ENCODE assay signal across 9 cellular contexts in the genomic region with DNA sequence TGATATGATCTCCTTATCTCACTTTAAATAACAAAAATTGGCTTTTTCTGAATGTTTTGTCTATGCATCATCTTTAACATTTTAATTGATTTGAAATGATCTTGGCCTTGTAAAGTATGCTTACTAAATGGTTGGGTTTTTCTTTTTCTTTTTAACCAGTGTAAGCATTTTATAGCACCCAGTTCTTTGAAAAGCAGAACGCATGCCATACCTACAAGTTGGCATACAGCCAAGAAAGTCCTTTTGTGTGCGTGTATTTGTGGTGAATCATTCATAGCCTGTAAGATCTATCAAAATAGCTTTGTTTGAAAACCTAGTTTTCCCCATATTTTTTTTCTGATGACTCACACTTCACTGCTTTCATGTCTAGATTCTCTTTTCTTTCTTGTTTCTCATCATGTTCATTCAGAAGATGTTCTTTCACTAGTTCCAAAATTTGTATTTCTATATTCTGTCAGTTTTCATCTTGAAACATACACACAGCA. TPM values are rescaled to one million over a fixed set of nuclear protein-coding genes. Genes with fewer than 3 reads are reported as not detected.
DNase-seq lines count a peak whose midpoint lies in the region; ATAC-seq and TF ChIP-seq lines count a peak whose summit lies in the region.
"Had no signal": no experiment of that assay in that cellular context is flagged by ENCODE, and none has a peak within 500 bp of the region (broad histone marks: within the 10 kb centered on the region; RNA-seq: fewer than 3 reads in every experiment).

No MANE protein-coding gene starts in this region.

- H3K4me3 ChIP-seq in MM.1S (ENCODE audit: low read length) (no peak overlapping the region), spleen (no peak overlapping the region), testis (no peak overlapping the region)

- TF ChIP-seq POLR2A in spleen (IDR thresholded peaks at IDR 0.05) (no peak), testis (IDR thresholded peaks at IDR 0.05) (no peak)

- intact Hi-C loops in activated B cell treated with CpG ODN at 0.5 μM for 24 hours (cut with micrococcal nuclease) (no loop called here), spleen (cut with DNase I; ENCODE audit: low total_unique reads) (no loop called here), testis (cut with DNase I; ENCODE audit: low total_unique reads) (no loop called here)

- no peaks in the 10 kb centered on the region for H3K36me3 ChIP-seq in MM.1S (replicated peaks; ENCODE audit: insufficient read depth, low read length)
- no peaks in the 10 kb centered on the region for H3K36me3 ChIP-seq in spleen
- no peaks in the 10 kb centered on the region for H3K36me3 ChIP-seq in testis (ENCODE audit: low read depth, missing control alignments)

- no peak overlapping the region for H2AFZ ChIP-seq in MM.1S (ENCODE audit: low read length)

- DNase-seq in ELR (ENCODE audit: low read depth) (peak; percentile 94), MM.1S (peak; percentile 75), activated B cell treated with CpG ODN at 0.5 μM for 24 hours (no peak), kidney tubule cell (ENCODE audit: low spot score) (peak; percentile 89), spleen (no peak), testis (no peak)
- DNase-seq in activated effector memory CD4-positive, alpha-beta T cell treated with Interleukin-2 at 50 U/mL for 16 hours, result no peak

- TF ChIP-seq CTCF in MM.1S (IDR thresholded peaks at IDR 0.05; ENCODE audit: low read length), result no peak
- no peak for TF ChIP-seq CTCF in activated B cell treated with CpG ODN at 0.5 μM for 24 hours (IDR thresholded peaks at IDR 0.05)
- no peak for TF ChIP-seq CTCF in spleen (IDR thresholded peaks at IDR 0.05 in 8 of 11, conservative IDR thresholded peaks at IDR 0.05 in 3 of 11)
- TF ChIP-seq CTCF in testis (IDR thresholded peaks at IDR 0.05), result no peak

- peaks cover 60% of the 10 kb centered on the region for H3K4me1 Mint-ChIP-seq in activated B cell treated with CpG ODN at 0.5 μM for 24 hours

- no peak overlapping the region for H3K9ac ChIP-seq in MM.1S (ENCODE audit: low read length)

- H3K36me3 Mint-ChIP-seq in activated B cell treated with CpG ODN at 0.5 μM for 24 hours (ENCODE audit: low read depth), result peaks cover 16% of the 10 kb centered on the region

- H4K20me1 ChIP-seq in MM.1S (ENCODE audit: insufficient read depth, low read length), result no peaks in the 10 kb centered on the region

- H3K27ac ChIP-seq in MM.1S (ENCODE audit: low read length), result no peak overlapping the region
- H3K27ac ChIP-seq in spleen, result no peak overlapping the region
- no peak overlapping the region for H3K27ac ChIP-seq in testis

- H3F3A ChIP-seq in MM.1S (ENCODE audit: insufficient read depth, low read length), result peaks cover 27% of the 10 kb centered on the region

- CTCF ChIA-PET in activated B cell treated with CpG ODN at 0.5 μM for 24 hours (lab: Charles Lee), result no interaction called here

- POLR2A ChIA-PET in activated B cell treated with CpG ODN at 0.5 μM for 24 hours (lab: Charles Lee), result interaction anchor here (0.9 to 1.4 kb wide), 2 partner anchors 19 to 147 kb away, joined by 3 to 5 read pairs; no protein-coding TSS in a partner anchor

- peaks cover 22% of the 10 kb centered on the region for H3K4me1 ChIP-seq in MM.1S (ENCODE audit: low read length)
- H3K4me1 ChIP-seq in spleen, result peaks cover 10 to 55% (median 37%) of the 10 kb centered on the region in 6 donors
- peaks cover 6% of the 10 kb centered on the region for H3K4me1 ChIP-seq in testis

- H3K27ac Mint-ChIP-seq in activated B cell treated with CpG ODN at 0.5 μM for 24 hours, result peak overlapping the region; percentile 63

- ATAC-seq in activated B cell treated with CpG ODN at 0.5 μM for 24 hours (ENCODE audit: low read depth) (no peak), HG02678 (IDR thresholded peaks at IDR 0.05; ENCODE audit: unreplicated experiment) (no peak)
- ATAC-seq: naive thymus-derived CD4-positive, alpha-beta T cell had no signal

- no peak overlapping the region for H3K4me3 Mint-ChIP-seq in activated B cell treated with CpG ODN at 0.5 μM for 24 hours

- no peaks in the 10 kb centered on the region for H3K9me3 Mint-ChIP-seq in activated B cell treated with CpG ODN at 0.5 μM for 24 hours

- no peaks in the 10 kb centered on the region for H3K27me3 Mint-ChIP-seq in activated B cell treated with CpG ODN at 0.5 μM for 24 hours
- H3K27me3 Mint-ChIP-seq: naive thymus-derived CD4-positive, alpha-beta T cell had no signal

- H3K9me3 ChIP-seq in MM.1S (replicated peaks; ENCODE audit: insufficient read depth, low read length) (no peaks in the 10 kb centered on the region), spleen (no peaks in the 10 kb centered on the region), testis (no peaks in the 10 kb centered on the region)

- H3K27me3 ChIP-seq in MM.1S (replicated peaks; ENCODE audit: insufficient read depth, low read length) (no peaks in the 10 kb centered on the region), spleen (replicated peaks in 1 of 7) (no peaks in the 10 kb centered on the region), testis (no peaks in the 10 kb centered on the region)

- H3K4me2 ChIP-seq in MM.1S (ENCODE audit: low read depth, low read length), result peak overlapping the region; percentile 2

- H3K9me2 ChIP-seq in MM.1S (replicated peaks; ENCODE audit: insufficient read depth, low read length), result no peaks in the 10 kb centered on the region

- H3K79me2 ChIP-seq in MM.1S (ENCODE audit: low read length), result peaks cover 1% of the 10 kb centered on the region

- 31 to 44% (median 42%) methylated on average over 2 of the region's 2 CpGs for WGBS in spleen, 5 donors
- 48 to 59% methylated on average over 2 of the region's 2 CpGs for WGBS in testis, 2 donors

RNA-seq across cellular contexts. Expression of gene VRK2, which starts 4.1 kb away (rescaled TPM):
- total RNA-seq in activated B cell treated with CpG ODN at 0.5 μM for 24 hours, result 60.0 and 63.0 TPM in 2 replicates
- total RNA-seq in spleen, result 10 to 100 TPM; 22.1 to 25.4 (median 24.6) TPM
- polyA plus RNA-seq in spleen, result 10 to 100 TPM in 1 of 3 donors, 1 to 10 TPM in 2; 7.4 to 10.3 (median 9.0) TPM
- 10 to 100 TPM; 16.6 to 18.5 TPM for total RNA-seq in testis
- polyA plus RNA-seq in testis (ENCODE audit: insufficient read depth, low read depth, low replicate concordance), result 16.7 TPM

Comparison
In these comparisons a context has a peak if more than half of its experiments do, and no peak if none do; other contexts are left out.
1. DNase-seq: peak in ELR (single experiment), MM.1S (single experiment) and kidney tubule cell (single experiment); none in activated B cell treated with CpG ODN at 0.5 μM for 24 hours (single experiment), spleen (single experiment), activated effector memory CD4-positive, alpha-beta T cell treated with Interleukin-2 at 50 U/mL for 16 hours (single experiment) and testis (single experiment).